ENCODE assay signal across 8 cellular contexts in genomic region chr2:231710751-231711676, GRCh38. TPM values are rescaled to one million over a fixed set of nuclear protein-coding genes. Genes with fewer than 3 reads are reported as not detected.
DNase-seq lines count a peak whose midpoint lies in the region; ATAC-seq and TF ChIP-seq lines count a peak whose summit lies in the region.

No MANE protein-coding gene starts in this region.

- POLR2A ChIA-PET in CD4-positive, alpha-beta T cell (lab: Charles Lee) = interaction anchor here (0.8 to 8.7 kb wide), 11 partner anchors 10 to 247 kb away, joined by 3 to 245 read pairs (median 10); partner anchors contain the start of gene NCL

- H3K4me1 Mint-ChIP-seq in CD4-positive, alpha-beta T cell (ENCODE audit: low read depth) = peaks cover 58% of the 10 kb centered on the region

- H3K27me3 Mint-ChIP-seq in CD4-positive, alpha-beta T cell = peaks cover 9% of the 10 kb centered on the region

- no peaks in the 10 kb centered on the region for H3K9me3 ChIP-seq in CD4-positive, alpha-beta T cell (ENCODE audit: control insufficient read depth, low read length)
- H3K9me3 ChIP-seq in right cardiac atrium (ENCODE audit: control insufficient read depth, low read length) (no peaks in the 10 kb centered on the region), gastrocnemius medialis (no peaks in the 10 kb centered on the region)

- no peaks in the 10 kb centered on the region for H3K27me3 ChIP-seq in CD4-positive, alpha-beta T cell (ENCODE audit: control insufficient read depth, insufficient read depth, low read length)
- H3K27me3 ChIP-seq in right cardiac atrium (ENCODE audit: control insufficient read depth, insufficient read depth) (no peaks in the 10 kb centered on the region), gastrocnemius medialis (no peaks in the 10 kb centered on the region)

- H3K36me3 ChIP-seq in gastrocnemius medialis = peaks cover 0 to 11% of the 10 kb centered on the region in 2 donors

- peaks cover 10% of the 10 kb centered on the region for H3K4me1 ChIP-seq in right cardiac atrium (ENCODE audit: control insufficient read depth, insufficient read depth, low read length)
- peaks cover 26 to 35% of the 10 kb centered on the region in 2 donors for H3K4me1 ChIP-seq in gastrocnemius medialis

- ATAC-seq in CD4-positive, alpha-beta T cell (ENCODE audit: poor library complexity) = no peak
- no peak for ATAC-seq in activated naive CD4-positive, alpha-beta T cell treated with anti-CD3 and anti-CD28 coated beads, Interleukin-2, amount 50 U/mL, for 72 hours
- ATAC-seq in right cardiac atrium = no peak
- no peak for ATAC-seq in gastrocnemius medialis
- no peak for ATAC-seq in HG02970 (IDR thresholded peaks at IDR 0.05; ENCODE audit: low FRiP score, unreplicated experiment)
- ATAC-seq in HG03095 (IDR thresholded peaks at IDR 0.05; ENCODE audit: unreplicated experiment) = no peak

- no peak for TF ChIP-seq POLR2A in gastrocnemius medialis (IDR thresholded peaks at IDR 0.05)

- peak overlapping the region; percentile 73 for H3K27ac ChIP-seq in CD4-positive, alpha-beta T cell (ENCODE audit: low read depth, low read length)
- peak overlapping the region; percentile 85 for H3K27ac ChIP-seq in right cardiac atrium (ENCODE audit: low read length)
- peak overlapping the region; percentile 94 to 100 (median 96) for H3K27ac ChIP-seq in gastrocnemius medialis

- intact Hi-C loops in CD4-positive, alpha-beta T cell (cut with DNase I, micrococcal nuclease) = loop anchor here in 1 of 2 experiments (5.0 kb wide), 1 partner anchor 194 kb away; no protein-coding TSS in a partner anchor
- intact Hi-C loops in right cardiac atrium (cut with DNase I) = loop anchor here in 2 of 4 donors (2.0 to 5.0 kb wide), 2 partner anchors 98 to 99 kb away; no protein-coding TSS in a partner anchor
- intact Hi-C loops in gastrocnemius medialis (cut with DNase I; ENCODE audit: low total_unique reads) = loop anchor here (1.0 kb wide), 1 partner anchor 30 kb away; no protein-coding TSS in a partner anchor

- peak overlapping the region; percentile 95 for H3K4me3 Mint-ChIP-seq in CD4-positive, alpha-beta T cell

- H3K27ac Mint-ChIP-seq in CD4-positive, alpha-beta T cell = peak overlapping the region; percentile 100
- peak overlapping the region; percentile 97 to 100 for H3K27ac Mint-ChIP-seq in activated naive CD4-positive, alpha-beta T cell treated with anti-CD3 and anti-CD28 coated beads, Interleukin-2, amount 50 U/mL, for 72 hours

- H3K36me3 Mint-ChIP-seq in CD4-positive, alpha-beta T cell (ENCODE audit: low read depth) = peaks cover 67% of the 10 kb centered on the region
- peaks cover 35 to 47% of the 10 kb centered on the region in 2 donors for H3K36me3 Mint-ChIP-seq in activated naive CD4-positive, alpha-beta T cell treated with anti-CD3 and anti-CD28 coated beads, Interleukin-2, amount 50 U/mL, for 72 hours

- H3K4me3 ChIP-seq in Jurkat, Clone E6-1 (ENCODE audit: low read length) = peak overlapping the region; percentile 89
- H3K4me3 ChIP-seq in right cardiac atrium (ENCODE audit: low read length) (peak overlapping the region; percentile 75), gastrocnemius medialis (peak overlapping the region; percentile 76 to 98 (median 88))

- TF ChIP-seq CTCF in CD4-positive, alpha-beta T cell (IDR thresholded peaks at IDR 0.05) = no peak
- TF ChIP-seq CTCF in gastrocnemius medialis (IDR thresholded peaks at IDR 0.05 in 4 of 5, conservative IDR thresholded peaks at IDR 0.05 in 1 of 5) = peak in 1 of 5 experiments; percentile 15

- WGBS in right cardiac atrium = 5% methylated on average over 48 of the region's 48 CpGs

- DNase-seq in CD4-positive, alpha-beta T cell = peak in 1 of 10 experiments; percentile 24
- DNase-seq in Jurkat, Clone E6-1 (ENCODE audit: low read depth, low spot score) = no peak
- peak in 1 of 2 donors; percentile 65 for DNase-seq in activated naive CD4-positive, alpha-beta T cell treated with anti-CD3 and anti-CD28 coated beads, Interleukin-2, amount 50 U/mL, for 72 hours (ENCODE audit: low spot score in 2 of 2)
- DNase-seq in right cardiac atrium (peak; percentile 51 to 77 (median 76)), gastrocnemius medialis (peak in 1 of 2 donors; percentile 39), NCI-H128 (lab: John Stamatoyannopoulos, UW; ENCODE audit: unreplicated experiment) (no peak)

- H3K9me3 Mint-ChIP-seq in CD4-positive, alpha-beta T cell = no peaks in the 10 kb centered on the region
- H3K9me3 Mint-ChIP-seq in activated naive CD4-positive, alpha-beta T cell treated with anti-CD3 and anti-CD28 coated beads, Interleukin-2, amount 50 U/mL, for 72 hours = no peaks in the 10 kb centered on the region

- CTCF ChIA-PET in CD4-positive, alpha-beta T cell (lab: Charles Lee) = interaction anchor here (0.7 to 7.6 kb wide), 4 partner anchors 26 to 98 kb away, joined by 3 to 122 read pairs (median 3); no protein-coding TSS in a partner anchor

- in situ Hi-C loops in gastrocnemius medialis (cut with MboI; ENCODE audit: low sequenced_read_pairs in 4 of 4) = loop anchor here in 2 of 4 donors (5.0 to 10.0 kb wide), 3 partner anchors 34 to 99 kb away; no protein-coding TSS in a partner anchor

RNA-seq across cellular contexts. Expression of gene PTMA, which starts 2.7 kb away (rescaled TPM):
- total RNA-seq in CD4-positive, alpha-beta T cell = 1,000 to 10,000 TPM; 1,546 to 1,586 TPM
- 4,686 TPM for polyA plus RNA-seq in Jurkat, Clone E6-1 (2012; ENCODE audit: insufficient read depth, insufficient read length)
- 1,000 to 10,000 TPM; 1,703 to 2,175 TPM for total RNA-seq in activated naive CD4-positive, alpha-beta T cell treated with anti-CD3 and anti-CD28 coated beads, Interleukin-2, amount 50 U/mL, for 72 hours
- 100 to 1,000 TPM; 231 to 324 (median 314) TPM for total RNA-seq in right cardiac atrium
- polyA plus RNA-seq in right cardiac atrium = 480 TPM
- 100 to 1,000 TPM; 121 to 177 (median 174) TPM for total RNA-seq in gastrocnemius medialis

Comparison
In these comparisons a context has a peak if more than half of its experiments do, and no peak if none do; other contexts are left out.
1. DNase-seq: peak in right cardiac atrium (3 of 3); none in Jurkat, Clone E6-1 (single experiment) and NCI-H128 (single experiment).
2. RNA of gene PTMA, which starts 2.7 kb away (total RNA-seq): 1,703 to 2,175 TPM in activated naive CD4-positive, alpha-beta T cell treated with anti-CD3 and anti-CD28 coated beads, Interleukin-2, amount 50 U/mL, for 72 hours and 1,546 to 1,586 TPM in CD4-positive, alpha-beta T cell; 231 to 324 TPM in right cardiac atrium and 121 to 177 TPM in gastrocnemius medialis; every median in the first group is over 4 times any median in the second.
3. Peak in every context shown above with its lines, with median percentiles within 50 percentile points of each other: H3K27ac ChIP-seq and H3K4me3 ChIP-seq.